In the genomic region with DNA sequence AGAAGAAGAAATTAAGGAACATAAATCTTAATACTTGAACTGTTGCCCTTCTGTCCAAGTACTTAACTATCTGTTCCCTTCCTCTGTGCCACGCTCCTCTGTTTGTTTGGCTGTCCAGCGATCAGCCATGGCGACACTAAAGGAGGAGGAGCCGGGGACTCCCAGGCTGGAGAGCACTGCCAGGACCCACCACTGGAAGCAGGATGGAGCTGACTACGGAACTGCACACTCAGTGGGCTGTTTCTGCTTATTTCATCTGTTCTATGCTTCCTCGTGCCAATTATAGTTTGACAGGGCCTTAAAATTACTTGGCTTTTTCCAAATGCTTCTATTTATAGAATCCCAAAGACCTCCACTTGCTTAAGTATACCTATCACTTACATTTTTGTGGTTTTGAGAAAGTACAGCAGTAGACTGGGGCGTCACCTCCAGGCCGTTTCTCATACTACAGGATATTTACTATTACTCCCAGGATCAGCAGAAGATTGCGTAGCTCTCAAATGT, we compare ENCODE assay signal across 7 cellular contexts. TPM values are rescaled to one million over a fixed set of nuclear protein-coding genes. Genes with fewer than 3 reads are reported as not detected.
DNase-seq lines count a peak whose midpoint lies in the region; ATAC-seq and TF ChIP-seq lines count a peak whose summit lies in the region.

No MANE protein-coding gene starts in this region.

- DNase-seq in GM03348 (ENCODE audit: low spot score) (peak; percentile 59), Kasumi-1 (lab: John Stamatoyannopoulos, UW) (peak; percentile 81 to 88), upper lobe of right lung (peak; percentile 86), DMS79 (lab: John Stamatoyannopoulos, UW) (no peak)

- no peak overlapping the region for H3K27ac ChIP-seq in iPS-20b (ENCODE audit: low read length)
- peak overlapping the region; percentile 49 for H3K27ac ChIP-seq in upper lobe of right lung

- peaks cover 84% of the 10 kb centered on the region for H3K36me3 Mint-ChIP-seq in activated T-helper 17 cell treated with anti-CD3 and anti-CD28 coated beads, Interleukin-2, amount 50 U/mL, for 72 hours (ENCODE audit: low read depth)

- no peak for ATAC-seq in activated T-helper 17 cell treated with anti-CD3 and anti-CD28 coated beads, Interleukin-2, amount 50 U/mL, for 72 hours (replicated peaks)
- peak; percentile 93 for ATAC-seq in upper lobe of right lung
- no peak for ATAC-seq in HG03039 (IDR thresholded peaks at IDR 0.05; ENCODE audit: unreplicated experiment)

- peak overlapping the region; percentile 14 for H3K4me3 Mint-ChIP-seq in activated T-helper 17 cell treated with anti-CD3 and anti-CD28 coated beads, Interleukin-2, amount 50 U/mL, for 72 hours

- H3K27me3 ChIP-seq in iPS-20b (ENCODE audit: insufficient read depth, low read length) = no peaks in the 10 kb centered on the region
- no peaks in the 10 kb centered on the region for H3K27me3 ChIP-seq in upper lobe of right lung

- no peaks in the 10 kb centered on the region for H3K27me3 Mint-ChIP-seq in activated T-helper 17 cell treated with anti-CD3 and anti-CD28 coated beads, Interleukin-2, amount 50 U/mL, for 72 hours

- H3K4me1 Mint-ChIP-seq in activated T-helper 17 cell treated with anti-CD3 and anti-CD28 coated beads, Interleukin-2, amount 50 U/mL, for 72 hours = peaks cover 35% of the 10 kb centered on the region

- TF ChIP-seq CTCF in upper lobe of right lung (IDR thresholded peaks at IDR 0.05) = peak; percentile 63

- intact Hi-C loops in upper lobe of right lung (cut with DNase I) = no loop called here

- no peaks in the 10 kb centered on the region for H3K36me3 ChIP-seq in iPS-20b (ENCODE audit: insufficient read depth, low read depth, low read length)
- no peaks in the 10 kb centered on the region for H3K36me3 ChIP-seq in upper lobe of right lung

- H3K4me3 ChIP-seq in iPS-20b (ENCODE audit: low read length) (0 out of 2 replicates have a peak overlapping the region, but pooled peaks have one; percentile 7), upper lobe of right lung (no peak overlapping the region)

- no peaks in the 10 kb centered on the region for H3K9me3 ChIP-seq in iPS-20b (ENCODE audit: insufficient read depth, low read depth, low read length)
- no peaks in the 10 kb centered on the region for H3K9me3 ChIP-seq in upper lobe of right lung

- H3K27ac Mint-ChIP-seq in activated T-helper 17 cell treated with anti-CD3 and anti-CD28 coated beads, Interleukin-2, amount 50 U/mL, for 72 hours = peak overlapping the region; percentile 73

- no peak overlapping the region for H3K9ac ChIP-seq in iPS-20b (ENCODE audit: low read depth, low read length)

- H3K9me3 Mint-ChIP-seq in activated T-helper 17 cell treated with anti-CD3 and anti-CD28 coated beads, Interleukin-2, amount 50 U/mL, for 72 hours = no peaks in the 10 kb centered on the region

- H3K4me1 ChIP-seq in iPS-20b (ENCODE audit: insufficient read depth, low read length) (peaks cover 4% of the 10 kb centered on the region; the same call in 1 of the 2 replicates), upper lobe of right lung (peaks cover 13% of the 10 kb centered on the region)

RNA-seq across cellular contexts. Expression of gene IRF4, which starts 17.1 kb away (rescaled TPM):
- total RNA-seq in activated T-helper 17 cell treated with anti-CD3 and anti-CD28 coated beads, Interleukin-2, amount 50 U/mL, for 72 hours = 100 to 1,000 TPM; 477 to 704 TPM
- total RNA-seq in upper lobe of right lung = 3.7 TPM

Comparison
In these comparisons a context has a peak if more than half of its experiments do, and no peak if none do; other contexts are left out.
1. RNA of gene IRF4, which starts 17.1 kb away (total RNA-seq): 477 to 704 TPM in activated T-helper 17 cell treated with anti-CD3 and anti-CD28 coated beads, Interleukin-2, amount 50 U/mL, for 72 hours; 3.7 TPM in upper lobe of right lung (single experiment); every median in the first group is over 100 times any median in the second.